Comparison of ENCODE assay signal across 14 cellular contexts in genomic region chr1:198232407-198232806, GRCh38.
A peak's percentile ranks its signal among the peaks of the same experiment; 100 is the strongest.
DNase-seq lines count a peak whose midpoint lies in the region; TF ChIP-seq lines count a peak whose summit lies in the region.
"Had no signal": no experiment of that assay in that cellular context is flagged by ENCODE, and none has a peak within 500 bp of the region (broad histone marks: within the 10 kb centered on the region; RNA-seq: fewer than 3 reads in every experiment).

No MANE protein-coding gene starts in this region.

- H3K27ac Mint-ChIP-seq in mesothelial cell of epicardium, result peak overlapping the region; percentile 17

- H3K4me3 ChIP-seq in epithelial cell of esophagus (ENCODE audit: low read length) (no peak overlapping the region), brain microvascular endothelial cell (ENCODE audit: low read depth, low read length) (no peak overlapping the region)
- H3K4me3 ChIP-seq: BLaER1 treated with 17β-estradiol and CSF1 and Interleukin-3, amounts not matched to agents 10 nM and 100 nM; GM23248 had no signal

- H3K9me3 Mint-ChIP-seq in mesothelial cell of epicardium, result peaks cover 6% of the 10 kb centered on the region

- DNase-seq in NCI-H2107 treated with DMSO at 0.1 percent for 48 hours (lab: John Stamatoyannopoulos, UW; ENCODE audit: unreplicated experiment) (peak; percentile 8), NCI-H2107 (lab: John Stamatoyannopoulos, UW) (no peak), NCI-H69 (lab: John Stamatoyannopoulos, UW) (peak; percentile 62), epithelial cell of esophagus (ENCODE audit: low read depth) (peak; percentile 47), mesothelial cell of epicardium (ENCODE audit: low spot score in 2 of 2, unreplicated experiment in 2 of 2) (no peak), brain microvascular endothelial cell (no peak), T-helper 2 cell (no peak)
- no peak for DNase-seq in central memory CD4-positive, alpha-beta T cell
- DNase-seq: GM23248, NCI-H187 treated with DMSO at 0.1 percent for 48 hours, NCI-H2171 treated with DMSO at 0.1 percent for 48 hours, SIG-M5 had no signal

- no peak overlapping the region for H3K27ac ChIP-seq in brain microvascular endothelial cell
- H3K27ac ChIP-seq: 22Rv1; BLaER1 treated with 17β-estradiol and CSF1 and Interleukin-3, amounts not matched to agents 10 nM and 100 nM had no signal

- in situ Hi-C loops in brain microvascular endothelial cell (cut with HindIII; ENCODE audit: low pct_ligation_motif_present, low sequenced_read_pairs), result no loop called here

- peaks cover 11% of the 10 kb centered on the region for H3K36me3 Mint-ChIP-seq in mesothelial cell of epicardium

- H3K36me3 ChIP-seq in brain microvascular endothelial cell (replicated peaks), result peaks cover 11% of the 10 kb centered on the region

- H3K4me3 Mint-ChIP-seq in mesothelial cell of epicardium, result no peak overlapping the region

- TF ChIP-seq CTCF in epithelial cell of esophagus (IDR thresholded peaks at IDR 0.05; ENCODE audit: insufficient read depth, low read depth, low read length, missing control alignments), result no peak
- no peak for TF ChIP-seq CTCF in mesothelial cell of epicardium (IDR thresholded peaks at IDR 0.05; ENCODE audit: unreplicated experiment)
- no peak for TF ChIP-seq CTCF in brain microvascular endothelial cell (IDR thresholded peaks at IDR 0.05; ENCODE audit: low read depth, low read length, missing control alignments)

- no peaks in the 10 kb centered on the region for H3K27me3 Mint-ChIP-seq in mesothelial cell of epicardium (ENCODE audit: low read depth)

- no peaks in the 10 kb centered on the region for H3K27me3 ChIP-seq in brain microvascular endothelial cell (replicated peaks)
- H3K27me3 ChIP-seq: BLaER1 treated with 17β-estradiol and CSF1 and Interleukin-3, amounts not matched to agents 10 nM and 100 nM had no signal

- H3K4me1 Mint-ChIP-seq in mesothelial cell of epicardium, result peaks cover 27% of the 10 kb centered on the region

Comparison
In these comparisons a context has a peak if more than half of its experiments do, and no peak if none do; other contexts are left out.
1. DNase-seq: peak in NCI-H2107 treated with DMSO at 0.1 percent for 48 hours (single experiment), NCI-H69 (single experiment) and epithelial cell of esophagus (single experiment); none in NCI-H2107 (single experiment), mesothelial cell of epicardium (0 of 2), brain microvascular endothelial cell (single experiment), T-helper 2 cell (0 of 5) and central memory CD4-positive, alpha-beta T cell (single experiment).